ENCODE assay signal across 9 cellular contexts in genomic region chr17:2262146-2262587, GRCh38. TPM values are rescaled to one million over a fixed set of nuclear protein-coding genes. Genes with fewer than 3 reads are reported as not detected.
A peak's percentile ranks its signal among the peaks of the same experiment; 100 is the strongest.
DNase-seq lines count a peak whose midpoint lies in the region; ATAC-seq and TF ChIP-seq lines count a peak whose summit lies in the region.
"Had no signal": no experiment of that assay in that cellular context is flagged by ENCODE, and none has a peak within 500 bp of the region (broad histone marks: within the 10 kb centered on the region; RNA-seq: fewer than 3 reads in every experiment).

No MANE protein-coding gene starts in this region.

- H3K9me3 ChIP-seq in left ventricle myocardium inferior (replicated peaks): no peaks in the 10 kb centered on the region
- H3K9me3 ChIP-seq in hepatocyte (ENCODE audit: low read depth): no peaks in the 10 kb centered on the region
- H3K9me3 ChIP-seq in aorta (ENCODE audit: control insufficient read depth, low read length): no peaks in the 10 kb centered on the region

- no peaks in the 10 kb centered on the region for H3K9me2 ChIP-seq in hepatocyte (replicated peaks; ENCODE audit: insufficient read depth)

- H3K4me3 Mint-ChIP-seq in activated naive CD8-positive, alpha-beta T cell treated with anti-CD3 and anti-CD28 coated beads, Interleukin-2, amount 50 U/mL, for 24 hours: peak overlapping the region; percentile 74

- H3K27me3 Mint-ChIP-seq in activated naive CD8-positive, alpha-beta T cell treated with anti-CD3 and anti-CD28 coated beads, Interleukin-2, amount 50 U/mL, for 24 hours: peaks cover 2% of the 10 kb centered on the region

- peaks cover 7% of the 10 kb centered on the region for H3K36me3 ChIP-seq in left ventricle myocardium inferior
- no peaks in the 10 kb centered on the region for H3K36me3 ChIP-seq in hepatocyte (replicated peaks; ENCODE audit: insufficient read depth, low read depth)
- H3K36me3 ChIP-seq in aorta (ENCODE audit: control insufficient read depth in 1 of 2, insufficient read depth in 2 of 2, low read length in 1 of 2): no peaks in the 10 kb centered on the region

- no peaks in the 10 kb centered on the region for H3K9me3 Mint-ChIP-seq in activated naive CD8-positive, alpha-beta T cell treated with anti-CD3 and anti-CD28 coated beads, Interleukin-2, amount 50 U/mL, for 24 hours

- peak overlapping the region; percentile 98 for H3K27ac Mint-ChIP-seq in activated naive CD8-positive, alpha-beta T cell treated with anti-CD3 and anti-CD28 coated beads, Interleukin-2, amount 50 U/mL, for 24 hours

- H2AFZ ChIP-seq in hepatocyte: no peak overlapping the region

- TF ChIP-seq CTCF in left ventricle myocardium inferior (IDR thresholded peaks at IDR 0.05; ENCODE audit: borderline replicate concordance) (no peak), hepatocyte (IDR thresholded peaks at IDR 0.05; ENCODE audit: poor library complexity) (no peak)

- no peak for DNase-seq in left ventricle myocardium superior
- DNase-seq in left ventricle myocardium inferior: no peak
- DNase-seq in activated naive CD8-positive, alpha-beta T cell treated with anti-CD3 and anti-CD28 coated beads, Interleukin-2, amount 50 U/mL, for 24 hours: no peak
- DNase-seq in hepatocyte (ENCODE audit: low spot score): peak; percentile 13
- DNase-seq in aorta: no peak
- no peak for DNase-seq in effector CD4-positive, alpha-beta T cell
- DNase-seq in activated gamma-delta T cell (lab: John Stamatoyannopoulos, UW): no peak
- DNase-seq: NCI-H1436 treated with DMSO at 0.1 percent for 48 hours had no signal

- intact Hi-C loops in left ventricle myocardium superior (cut with micrococcal nuclease): no loop called here
- intact Hi-C loops in left ventricle myocardium inferior (cut with micrococcal nuclease): no loop called here
- intact Hi-C loops in aorta (cut with DNase I): no loop called here

- 96% methylated on average over 1 of the region's 1 CpG for WGBS in hepatocyte (ENCODE audit: low lambda C conversion rate, missing lambda C conversion rate)
- 3 to 8% methylated on average over 1 of the region's 1 CpG for WGBS in aorta, 2 donors

- H3K27ac ChIP-seq in left ventricle myocardium inferior (replicated peaks) (no peak overlapping the region), hepatocyte (no peak overlapping the region), aorta (ENCODE audit: low read depth in 1 of 2, low read length in 2 of 2) (peak overlapping the region in 1 of 2 donors; percentile 64)

- H3K4me1 ChIP-seq in left ventricle myocardium inferior (peaks cover 28% of the 10 kb centered on the region), hepatocyte (ENCODE audit: insufficient read depth) (no peaks in the 10 kb centered on the region), aorta (ENCODE audit: control insufficient read depth in 1 of 2, insufficient read depth in 2 of 2, low read length in 2 of 2) (peaks cover 6 to 8% of the 10 kb centered on the region in 2 donors)

- H3K4me2 ChIP-seq in hepatocyte: no peak overlapping the region

- H3K4me3 ChIP-seq in left ventricle myocardium inferior (no peak overlapping the region), hepatocyte (no peak overlapping the region), aorta (ENCODE audit: low read length in 2 of 2) (no peak overlapping the region)

- H4K20me1 ChIP-seq in hepatocyte (ENCODE audit: insufficient read depth, poor library complexity, severe bottlenecking): no peaks in the 10 kb centered on the region

- H3K36me3 Mint-ChIP-seq in activated naive CD8-positive, alpha-beta T cell treated with anti-CD3 and anti-CD28 coated beads, Interleukin-2, amount 50 U/mL, for 24 hours (ENCODE audit: low read depth): peaks cover 31% of the 10 kb centered on the region

- ATAC-seq in left ventricle myocardium superior (peak; percentile 35), aorta (ENCODE audit: low FRiP score) (peak; percentile 45), GM19397 (IDR thresholded peaks at IDR 0.05; ENCODE audit: unreplicated experiment) (no peak)
- ATAC-seq in activated naive CD8-positive, alpha-beta T cell treated with anti-CD3 and anti-CD28 coated beads, Interleukin-2, amount 50 U/mL, for 24 hours: no peak

- peaks cover 17% of the 10 kb centered on the region for H3K79me2 ChIP-seq in hepatocyte

- peaks cover 90% of the 10 kb centered on the region for H3K4me1 Mint-ChIP-seq in activated naive CD8-positive, alpha-beta T cell treated with anti-CD3 and anti-CD28 coated beads, Interleukin-2, amount 50 U/mL, for 24 hours

- H3K27me3 ChIP-seq in left ventricle myocardium inferior (ENCODE audit: low read depth): no peaks in the 10 kb centered on the region
- no peaks in the 10 kb centered on the region for H3K27me3 ChIP-seq in hepatocyte
- no peaks in the 10 kb centered on the region for H3K27me3 ChIP-seq in aorta (ENCODE audit: control insufficient read depth in 1 of 2, insufficient read depth in 2 of 2, low read length in 1 of 2)

RNA-seq across cellular contexts. Expression of gene SMG6, which starts 41.4 kb away (rescaled TPM):
- total RNA-seq in left ventricle myocardium superior (18.2 TPM), left ventricle myocardium inferior (22.1 TPM), hepatocyte (8.5 and 19.9 TPM in 2 replicates), aorta (10 to 100 TPM; 34.8 to 67.3 TPM)
- polyA plus RNA-seq in hepatocyte (11.9 and 12.1 TPM in 2 replicates), aorta (10 to 100 TPM; 16.2 to 28.1 TPM)

RNA-seq across cellular contexts. Expression of gene SRR, which starts 41.6 kb away (rescaled TPM):
- 7.6 TPM for total RNA-seq in left ventricle myocardium superior
- 8.2 TPM for total RNA-seq in left ventricle myocardium inferior
- 16.0 and 27.7 TPM in 2 replicates for total RNA-seq in hepatocyte
- polyA plus RNA-seq in hepatocyte: 7.8 and 11.2 TPM in 2 replicates
- 1 to 10 TPM; 7.4 to 9.5 TPM for total RNA-seq in aorta
- polyA plus RNA-seq in aorta: 1 to 10 TPM; 4.5 to 5.6 TPM

Comparison
In these comparisons a context has a peak if more than half of its experiments do, and no peak if none do; other contexts are left out.
1. ATAC-seq: peak in left ventricle myocardium superior (single experiment) and aorta (single experiment); none in activated naive CD8-positive, alpha-beta T cell treated with anti-CD3 and anti-CD28 coated beads, Interleukin-2, amount 50 U/mL, for 24 hours (single experiment) and GM19397 (single experiment).